Comparison of ENCODE assay signal across 11 cellular contexts in the genomic region with DNA sequence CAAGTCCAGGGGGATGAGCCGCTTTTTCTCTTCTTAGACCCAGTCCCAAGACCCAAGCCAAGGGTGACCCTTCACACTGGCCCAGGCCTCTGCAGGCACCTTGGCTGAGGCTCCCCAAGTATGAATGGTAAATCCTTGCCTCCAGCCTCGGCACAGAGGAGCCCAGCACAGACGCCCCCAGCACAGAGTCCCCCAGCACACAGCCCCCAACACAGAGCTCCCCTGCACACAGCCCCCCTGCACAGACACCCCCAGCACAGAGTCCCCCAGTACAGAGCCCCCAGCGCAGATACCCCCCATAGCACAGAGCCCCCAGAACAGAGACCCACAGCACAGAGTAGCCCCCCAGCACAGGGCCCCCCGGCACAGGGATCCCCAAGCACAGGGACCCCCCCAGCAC. TPM values are rescaled to one million over a fixed set of nuclear protein-coding genes. Genes with fewer than 3 reads are reported as not detected.
DNase-seq lines count a peak whose midpoint lies in the region; ATAC-seq and TF ChIP-seq lines count a peak whose summit lies in the region.
"Had no signal": no experiment of that assay in that cellular context is flagged by ENCODE, and none has a peak within 500 bp of the region (broad histone marks: within the 10 kb centered on the region; RNA-seq: fewer than 3 reads in every experiment).

No MANE protein-coding gene starts in this region.

- H3K9ac ChIP-seq in OCI-LY1 (ENCODE audit: low read length): no peak overlapping the region; the same call in 1 of the 2 replicates

- H3K4me1 ChIP-seq in OCI-LY1 (ENCODE audit: insufficient read depth, low read length, severe bottlenecking): peaks cover 40% of the 10 kb centered on the region

- H3K36me3 Mint-ChIP-seq in T-helper 2 cell treated with Interferon-gamma antibody and Interleukin-4, amounts not matched to agents 5 μg/mL and 100 μg/mL, for 36 hours (ENCODE audit: low read depth): peaks cover 2% of the 10 kb centered on the region

- no peaks in the 10 kb centered on the region for H3K27me3 Mint-ChIP-seq in T-helper 2 cell treated with Interferon-gamma antibody and Interleukin-4, amounts not matched to agents 5 μg/mL and 100 μg/mL, for 36 hours (ENCODE audit: low read depth)

- peak overlapping the region; percentile 60 for H3K27ac Mint-ChIP-seq in T-helper 2 cell treated with Interferon-gamma antibody and Interleukin-4, amounts not matched to agents 5 μg/mL and 100 μg/mL, for 36 hours

- peak overlapping the region; percentile 69 for H3K4me3 Mint-ChIP-seq in T-helper 2 cell treated with Interferon-gamma antibody and Interleukin-4, amounts not matched to agents 5 μg/mL and 100 μg/mL, for 36 hours

- no peaks in the 10 kb centered on the region for H3K9me2 ChIP-seq in OCI-LY1 (ENCODE audit: low read depth, low read length)

- no peaks in the 10 kb centered on the region for H3K9me3 ChIP-seq in OCI-LY1 (ENCODE audit: low read length)
- H3K9me3 ChIP-seq: Peyer's patch had no signal

- H3K4me2 ChIP-seq in OCI-LY1 (ENCODE audit: low read length): peak overlapping the region; percentile 82; the same call in 1 of the 2 replicates

- H3K27me3 ChIP-seq in OCI-LY1 (ENCODE audit: insufficient read depth, low read length): no peaks in the 10 kb centered on the region
- H3K27me3 ChIP-seq: Peyer's patch had no signal

- H4K20me1 ChIP-seq in OCI-LY1 (ENCODE audit: insufficient read depth, low read length): no peaks in the 10 kb centered on the region

- no peaks in the 10 kb centered on the region for H3K9me3 Mint-ChIP-seq in T-helper 2 cell treated with Interferon-gamma antibody and Interleukin-4, amounts not matched to agents 5 μg/mL and 100 μg/mL, for 36 hours

- no peak overlapping the region for H2AFZ ChIP-seq in OCI-LY1 (ENCODE audit: low read length)

- no peak for TF ChIP-seq CTCF in OCI-LY1 (IDR thresholded peaks at IDR 0.05; ENCODE audit: low read length)
- no peak for TF ChIP-seq CTCF in epithelial cell of proximal tubule (conservative IDR thresholded peaks at IDR 0.05; ENCODE audit: low read depth, low read length)

- H3K4me3 ChIP-seq in OCI-LY1 (ENCODE audit: low read depth, low read length, poor library complexity, severe bottlenecking): peak overlapping the region; percentile 80
- peak overlapping the region; percentile 81 for H3K4me3 ChIP-seq in epithelial cell of proximal tubule (ENCODE audit: low read depth, low read length)
- peak overlapping the region; percentile 58 for H3K4me3 ChIP-seq in skeletal muscle cell (ENCODE audit: low read depth, low read length)

- H3K79me2 ChIP-seq in OCI-LY1 (ENCODE audit: insufficient read depth, low read length): no peaks in the 10 kb centered on the region

- H3K36me3 ChIP-seq in OCI-LY1 (ENCODE audit: insufficient read depth, low read length): peaks cover 5% of the 10 kb centered on the region; the same call in 1 of the 2 replicates
- H3K36me3 ChIP-seq: Peyer's patch had no signal

- DNase-seq in T-helper 2 cell treated with Interferon-gamma antibody and Interleukin-4, amounts not matched to agents 5 μg/mL and 100 μg/mL, for 36 hours (ENCODE audit: low spot score): no peak
- DNase-seq in T-helper 2 cell (no peak), epithelial cell of proximal tubule (ENCODE audit: low read depth) (no peak), skeletal muscle cell (ENCODE audit: low read depth) (no peak), DMS79 (lab: John Stamatoyannopoulos, UW) (no peak), NCI-H187 (lab: John Stamatoyannopoulos, UW) (no peak)
- DNase-seq: MV-4-11, occipital lobe, Peyer's patch had no signal

- no peak for ATAC-seq in activated CD4-positive, CD25-positive, alpha-beta regulatory T cell treated with anti-CD3 and anti-CD28 coated beads, Interleukin-2, amount 50 U/mL, for 24 hours

- H3K4me1 Mint-ChIP-seq in T-helper 2 cell treated with Interferon-gamma antibody and Interleukin-4, amounts not matched to agents 5 μg/mL and 100 μg/mL, for 36 hours (ENCODE audit: low read depth): peaks cover 15% of the 10 kb centered on the region

- peak overlapping the region; percentile 20 for H3K27ac ChIP-seq in OCI-LY1 (ENCODE audit: low read depth, low read length, poor library complexity, severe bottlenecking)

- no peaks in the 10 kb centered on the region for H3F3A ChIP-seq in OCI-LY1 (ENCODE audit: insufficient read depth, low read length)

RNA-seq across cellular contexts. Expression of gene MCRIP2, which starts 1.0 kb away (rescaled TPM):
- total RNA-seq in epithelial cell of proximal tubule: 58.2 and 70.3 TPM in 2 replicates

RNA-seq across cellular contexts. Expression of gene METTL26, which starts 4.5 kb away (rescaled TPM):
- 206 and 224 TPM in 2 replicates for total RNA-seq in epithelial cell of proximal tubule

RNA-seq across cellular contexts. Expression of gene WDR90, which starts 8.6 kb away (rescaled TPM):
- 22.0 and 45.6 TPM in 2 replicates for total RNA-seq in epithelial cell of proximal tubule

RNA-seq across cellular contexts. Expression of gene WFIKKN1, which starts 9.8 kb away (rescaled TPM):
- 0.07 TPM in 1 of 2 replicates, not detected in the other for total RNA-seq in epithelial cell of proximal tubule

RNA-seq across cellular contexts. Expression of gene RHOT2, which starts 27.3 kb away (rescaled TPM):
- total RNA-seq in epithelial cell of proximal tubule: 73.8 and 85.8 TPM in 2 replicates
